Comparison of ENCODE assay signal across 8 cellular contexts in genomic region chr3:57596495-57597239, GRCh38. TPM values are rescaled to one million over a fixed set of nuclear protein-coding genes. Genes with fewer than 3 reads are reported as not detected.
DNase-seq lines count a peak whose midpoint lies in the region; ATAC-seq lines count a peak whose summit lies in the region.

No MANE protein-coding gene starts in this region.

- DNase-seq in GDM1 (lab: John Stamatoyannopoulos, UW) (peak; percentile 35), NT2/D1 (ENCODE audit: low read depth, low spot score) (peak; percentile 47)
- peak; percentile 63 for DNase-seq in activated T-cell treated with anti-CD3 and anti-CD28 coated beads, Interleukin-2, amount 50 U/mL, for 24 hours
- peak; percentile 43 for DNase-seq in stimulated activated CD8-positive, alpha-beta memory T cell treated with anti-CD3 and anti-CD28 coated beads, Interleukin-4, amount 100 ng/mL, for 24 hours (ENCODE audit: low read depth)

- peak overlapping the region; percentile 87 for H3K4me3 Mint-ChIP-seq in activated T-cell treated with anti-CD3 and anti-CD28 coated beads, Interleukin-2, amount 50 U/mL, for 24 hours

- H3K4me3 ChIP-seq in NT2/D1 (ENCODE audit: insufficient read length, low read depth) (peak overlapping the region; percentile 95), esophagus (ENCODE audit: low read depth in 1 of 2, low read length in 2 of 2) (peak overlapping the region; percentile 86 to 87), mucosa of stomach (ENCODE audit: low read length) (peak overlapping the region; percentile 96)

- no peaks in the 10 kb centered on the region for H3K27me3 ChIP-seq in NT2/D1 (ENCODE audit: insufficient read depth, insufficient read length)
- no peaks in the 10 kb centered on the region for H3K27me3 ChIP-seq in esophagus (ENCODE audit: control insufficient read depth in 1 of 2, insufficient read depth in 2 of 2, low read length in 2 of 2)
- no peaks in the 10 kb centered on the region for H3K27me3 ChIP-seq in mucosa of stomach (ENCODE audit: control insufficient read depth, insufficient read depth, low read length)

- H3K36me3 Mint-ChIP-seq in activated T-cell treated with anti-CD3 and anti-CD28 coated beads, Interleukin-2, amount 50 U/mL, for 24 hours (ENCODE audit: low read depth): peaks cover 80% of the 10 kb centered on the region

- H3K9ac ChIP-seq in NT2/D1 (ENCODE audit: insufficient read length, low read depth) (peak overlapping the region; percentile 98), mucosa of stomach (ENCODE audit: low read length) (peak overlapping the region; percentile 100)

- no peaks in the 10 kb centered on the region for H3K9me3 Mint-ChIP-seq in activated T-cell treated with anti-CD3 and anti-CD28 coated beads, Interleukin-2, amount 50 U/mL, for 24 hours

- H3K4me1 ChIP-seq in NT2/D1 (ENCODE audit: insufficient read depth, insufficient read length) (no peaks in the 10 kb centered on the region), esophagus (ENCODE audit: control insufficient read depth in 2 of 2, insufficient read depth in 2 of 2, low read length in 1 of 2) (no peaks in the 10 kb centered on the region), mucosa of stomach (ENCODE audit: control insufficient read depth, insufficient read depth, low read length) (peaks cover 24% of the 10 kb centered on the region)

- peaks cover 47% of the 10 kb centered on the region for H3K4me1 Mint-ChIP-seq in activated T-cell treated with anti-CD3 and anti-CD28 coated beads, Interleukin-2, amount 50 U/mL, for 24 hours (ENCODE audit: low read depth)

- no peaks in the 10 kb centered on the region for H3K27me3 Mint-ChIP-seq in activated T-cell treated with anti-CD3 and anti-CD28 coated beads, Interleukin-2, amount 50 U/mL, for 24 hours

- H3K27ac Mint-ChIP-seq in activated T-cell treated with anti-CD3 and anti-CD28 coated beads, Interleukin-2, amount 50 U/mL, for 24 hours: peak overlapping the region; percentile 97

- peak overlapping the region; percentile 96 to 100 for H3K27ac ChIP-seq in esophagus (ENCODE audit: low read depth in 2 of 2, low read length in 1 of 2)

- ATAC-seq in HG02642 (IDR thresholded peaks at IDR 0.05; ENCODE audit: poor library complexity, unreplicated experiment) (peak; percentile 10), GM18909 (IDR thresholded peaks at IDR 0.05; ENCODE audit: poor library complexity, unreplicated experiment) (no peak)

- H3K9me3 ChIP-seq in NT2/D1 (ENCODE audit: insufficient read depth, low read length) (no peaks in the 10 kb centered on the region), esophagus (ENCODE audit: control insufficient read depth in 2 of 2, insufficient read depth in 1 of 2, low read depth in 1 of 2, low read length in 1 of 2) (no peaks in the 10 kb centered on the region), mucosa of stomach (ENCODE audit: control insufficient read depth, low read length) (no peaks in the 10 kb centered on the region)

- peaks cover 53% of the 10 kb centered on the region for H3K36me3 ChIP-seq in NT2/D1 (ENCODE audit: insufficient read depth, insufficient read length, low read length)
- H3K36me3 ChIP-seq in esophagus (ENCODE audit: control insufficient read depth in 2 of 2, insufficient read depth in 2 of 2, low read length in 1 of 2): no peaks in the 10 kb centered on the region
- no peaks in the 10 kb centered on the region for H3K36me3 ChIP-seq in mucosa of stomach (ENCODE audit: control insufficient read depth, insufficient read depth, low read length)

- WGBS in esophagus, 2 donors: 0 to 1% methylated on average over 35 of the region's 35 CpGs

RNA-seq across cellular contexts. Expression of gene ARF4, which starts 0.5 kb away (rescaled TPM):
- 100 to 1,000 TPM in 1 of 2 donors, 10 to 100 TPM in 1; 74.8 to 113 TPM for polyA plus RNA-seq in esophagus

RNA-seq across cellular contexts. Expression of gene PDE12, which starts 40.6 kb away (rescaled TPM):
- polyA plus RNA-seq in esophagus: 1 to 10 TPM; 3.0 to 7.7 TPM

RNA-seq across cellular contexts. Expression of gene DNAH12, which starts 52.5 kb away (rescaled TPM):
- under 1 TPM; 0.06 to 0.24 TPM for polyA plus RNA-seq in esophagus
